Comparison of ENCODE assay signal across 1 cellular context in genomic region chr12:93469386-93469785, GRCh38.
TF ChIP-seq lines count a peak whose summit lies in the region.

No MANE protein-coding gene starts in this region.

TF ChIP-seq in GM23338, 12 proteins besides CTCF, POLR2A, EP300 and RAD21 (continued from another document):
- TF ChIP-seq, protein P1, sequence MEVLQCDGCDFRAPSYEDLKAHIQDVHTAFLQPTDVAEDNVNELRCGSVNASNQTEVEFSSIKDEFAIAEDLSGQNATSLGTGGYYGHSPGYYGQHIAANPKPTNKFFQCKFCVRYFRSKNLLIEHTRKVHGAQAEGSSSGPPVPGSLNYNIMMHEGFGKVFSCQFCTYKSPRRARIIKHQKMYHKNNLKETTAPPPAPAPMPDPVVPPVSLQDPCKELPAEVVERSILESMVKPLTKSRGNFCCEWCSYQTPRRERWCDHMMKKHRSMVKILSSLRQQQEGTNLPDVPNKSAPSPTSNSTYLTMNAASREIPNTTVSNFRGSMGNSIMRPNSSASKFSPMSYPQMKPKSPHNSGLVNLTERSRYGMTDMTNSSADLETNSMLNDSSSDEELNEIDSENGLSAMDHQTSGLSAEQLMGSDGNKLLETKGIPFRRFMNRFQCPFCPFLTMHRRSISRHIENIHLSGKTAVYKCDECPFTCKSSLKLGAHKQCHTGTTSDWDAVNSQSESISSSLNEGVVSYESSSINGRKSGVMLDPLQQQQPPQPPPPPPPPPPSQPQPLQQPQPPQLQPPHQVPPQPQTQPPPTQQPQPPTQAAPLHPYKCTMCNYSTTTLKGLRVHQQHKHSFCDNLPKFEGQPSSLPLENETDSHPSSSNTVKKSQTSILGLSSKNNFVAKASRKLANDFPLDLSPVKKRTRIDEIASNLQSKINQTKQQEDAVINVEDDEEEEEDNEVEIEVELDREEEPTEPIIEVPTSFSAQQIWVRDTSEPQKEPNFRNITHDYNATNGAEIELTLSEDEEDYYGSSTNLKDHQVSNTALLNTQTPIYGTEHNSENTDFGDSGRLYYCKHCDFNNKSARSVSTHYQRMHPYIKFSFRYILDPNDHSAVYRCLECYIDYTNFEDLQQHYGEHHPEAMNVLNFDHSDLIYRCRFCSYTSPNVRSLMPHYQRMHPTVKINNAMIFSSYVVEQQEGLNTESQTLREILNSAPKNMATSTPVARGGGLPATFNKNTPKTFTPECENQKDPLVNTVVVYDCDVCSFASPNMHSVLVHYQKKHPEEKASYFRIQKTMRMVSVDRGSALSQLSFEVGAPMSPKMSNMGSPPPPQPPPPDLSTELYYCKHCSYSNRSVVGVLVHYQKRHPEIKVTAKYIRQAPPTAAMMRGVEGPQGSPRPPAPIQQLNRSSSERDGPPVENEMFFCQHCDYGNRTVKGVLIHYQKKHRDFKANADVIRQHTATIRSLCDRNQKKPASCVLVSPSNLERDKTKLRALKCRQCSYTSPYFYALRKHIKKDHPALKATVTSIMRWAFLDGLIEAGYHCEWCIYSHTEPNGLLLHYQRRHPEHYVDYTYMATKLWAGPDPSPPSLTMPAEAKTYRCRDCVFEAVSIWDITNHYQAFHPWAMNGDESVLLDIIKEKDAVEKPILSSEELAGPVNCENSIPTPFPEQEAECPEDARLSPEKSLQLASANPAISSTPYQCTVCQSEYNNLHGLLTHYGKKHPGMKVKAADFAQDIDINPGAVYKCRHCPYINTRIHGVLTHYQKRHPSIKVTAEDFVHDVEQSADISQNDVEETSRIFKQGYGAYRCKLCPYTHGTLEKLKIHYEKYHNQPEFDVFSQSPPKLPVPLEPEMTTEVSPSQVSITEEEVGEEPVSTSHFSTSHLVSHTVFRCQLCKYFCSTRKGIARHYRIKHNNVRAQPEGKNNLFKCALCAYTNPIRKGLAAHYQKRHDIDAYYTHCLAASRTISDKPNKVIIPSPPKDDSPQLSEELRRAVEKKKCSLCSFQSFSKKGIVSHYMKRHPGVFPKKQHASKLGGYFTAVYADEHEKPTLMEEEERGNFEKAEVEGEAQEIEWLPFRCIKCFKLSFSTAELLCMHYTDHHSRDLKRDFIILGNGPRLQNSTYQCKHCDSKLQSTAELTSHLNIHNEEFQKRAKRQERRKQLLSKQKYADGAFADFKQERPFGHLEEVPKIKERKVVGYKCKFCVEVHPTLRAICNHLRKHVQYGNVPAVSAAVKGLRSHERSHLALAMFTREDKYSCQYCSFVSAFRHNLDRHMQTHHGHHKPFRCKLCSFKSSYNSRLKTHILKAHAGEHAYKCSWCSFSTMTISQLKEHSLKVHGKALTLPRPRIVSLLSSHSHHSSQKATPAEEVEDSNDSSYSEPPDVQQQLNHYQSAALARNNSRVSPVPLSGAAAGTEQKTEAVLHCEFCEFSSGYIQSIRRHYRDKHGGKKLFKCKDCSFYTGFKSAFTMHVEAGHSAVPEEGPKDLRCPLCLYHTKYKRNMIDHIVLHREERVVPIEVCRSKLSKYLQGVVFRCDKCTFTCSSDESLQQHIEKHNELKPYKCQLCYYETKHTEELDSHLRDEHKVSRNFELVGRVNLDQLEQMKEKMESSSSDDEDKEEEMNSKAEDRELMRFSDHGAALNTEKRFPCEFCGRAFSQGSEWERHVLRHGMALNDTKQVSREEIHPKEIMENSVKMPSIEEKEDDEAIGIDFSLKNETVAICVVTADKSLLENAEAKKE (CRISPR knock-in tag; IDR thresholded peaks at IDR 0.05) = no peak
- no peak for TF ChIP-seq JUNB (IDR thresholded peaks at IDR 0.05; ENCODE audit: unreplicated experiment)
- TF ChIP-seq ZNF331 (CRISPR knock-in tag; IDR thresholded peaks at IDR 0.05; ENCODE audit: low read depth) = no peak
